ENCODE assay signal across 1 cellular context in genomic region chr11:120249279-120250022, GRCh38.
TF ChIP-seq lines count a peak whose summit lies in the region.

No MANE protein-coding gene starts in this region.

TF ChIP-seq in GM23338, 12 proteins besides CTCF, POLR2A, EP300 and RAD21 (continued from another document):
- TF ChIP-seq EZH2 (IDR thresholded peaks at IDR 0.05; ENCODE audit: low read depth, unreplicated experiment) (no peak), ZNF462 (CRISPR knock-in tag; IDR thresholded peaks at IDR 0.05) (no peak), ETS1 (IDR thresholded peaks at IDR 0.05) (no peak), REST (IDR thresholded peaks at IDR 0.05; ENCODE audit: unreplicated experiment) (no peak), STAT1 (IDR thresholded peaks at IDR 0.05; ENCODE audit: unreplicated experiment) (no peak), ZNF331 (CRISPR knock-in tag; IDR thresholded peaks at IDR 0.05; ENCODE audit: low read depth) (no peak), ZNF114 (CRISPR knock-in tag; IDR thresholded peaks at IDR 0.05) (no peak), POLR2AphosphoS5 (IDR thresholded peaks at IDR 0.05; ENCODE audit: low read depth) (no peak), EZH2phosphoT487 (IDR thresholded peaks at IDR 0.05; ENCODE audit: unreplicated experiment) (no peak)
